In the genomic region with DNA sequence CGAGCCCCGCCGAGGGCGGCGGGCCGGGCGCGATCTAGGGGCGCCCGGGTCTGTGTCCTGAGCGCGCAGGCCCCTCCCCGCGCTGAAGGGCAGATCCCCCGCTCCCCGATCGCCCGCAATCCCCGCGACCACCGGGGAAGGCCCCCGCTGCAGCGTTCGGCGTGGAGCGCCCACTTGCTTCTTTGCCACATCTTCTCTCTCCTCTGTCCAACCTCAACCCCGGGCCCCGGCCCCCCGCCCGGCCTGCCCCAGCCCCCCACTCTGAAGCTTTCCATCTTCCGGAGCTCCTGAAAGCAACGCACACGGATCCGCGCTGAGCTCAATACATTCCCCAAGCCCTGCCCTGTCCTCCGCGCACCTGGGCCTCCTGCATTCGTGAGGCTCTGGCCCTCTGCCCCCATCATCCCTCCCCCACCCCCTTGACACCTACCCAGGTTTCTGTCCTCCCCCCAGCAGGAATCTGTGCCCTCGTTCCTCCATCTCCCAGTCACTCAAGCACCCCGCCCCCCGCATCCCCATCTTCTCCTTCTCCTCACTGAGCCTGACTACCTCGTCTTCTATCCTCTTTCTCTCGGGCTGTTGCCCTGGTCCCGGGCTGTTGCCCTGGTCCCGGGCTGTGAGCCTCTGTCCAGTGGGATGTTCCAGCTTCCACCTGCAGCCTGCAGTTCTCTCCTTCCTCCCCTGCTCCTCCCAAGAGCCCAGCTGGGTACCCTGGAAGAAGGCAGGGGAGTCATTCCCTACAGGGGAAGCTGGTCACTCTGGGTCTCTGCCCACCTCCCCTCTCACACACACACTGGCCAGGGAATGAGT, we compare ENCODE assay signal across 10 cellular contexts. TPM values are rescaled to one million over a fixed set of nuclear protein-coding genes. Genes with fewer than 3 reads are reported as not detected.
A peak's percentile ranks its signal among the peaks of the same experiment; 100 is the strongest.
DNase-seq lines count a peak whose midpoint lies in the region; ATAC-seq and TF ChIP-seq lines count a peak whose summit lies in the region.
"Had no signal": no experiment of that assay in that cellular context is flagged by ENCODE, and none has a peak within 500 bp of the region (broad histone marks: within the 10 kb centered on the region; RNA-seq: fewer than 3 reads in every experiment).

No MANE protein-coding gene starts in this region.

- H3K9me3 Mint-ChIP-seq in activated CD8-positive, alpha-beta T cell treated with anti-CD3 and anti-CD28 coated beads for 36 hours, result no peaks in the 10 kb centered on the region
- H3K9me3 Mint-ChIP-seq in stimulated activated memory B cell treated with anti-CD40 and anti-IgM and Interleukin-4, amounts not matched to agents 10 μg/mL and 1 μg/mL and 100 μg/mL, for 72 hours, result no peaks in the 10 kb centered on the region

- DNase-seq in NCI-H345 (lab: John Stamatoyannopoulos, UW) (peak; percentile 11), NCI-H345 treated with DMSO at 0.1 percent for 48 hours (lab: John Stamatoyannopoulos, UW; ENCODE audit: unreplicated experiment) (no peak), Kasumi-1 (lab: John Stamatoyannopoulos, UW) (no peak), cerebellar cortex (ENCODE audit: low spot score) (no peak)
- DNase-seq in activated CD8-positive, alpha-beta T cell treated with anti-CD3 and anti-CD28 coated beads for 36 hours, result no peak

- H3K27ac Mint-ChIP-seq in activated CD8-positive, alpha-beta T cell treated with anti-CD3 and anti-CD28 coated beads for 36 hours, result peak overlapping the region; percentile 25
- no peak overlapping the region for H3K27ac Mint-ChIP-seq in stimulated activated memory B cell treated with anti-CD40 and anti-IgM and Interleukin-4, amounts not matched to agents 10 μg/mL and 1 μg/mL and 100 μg/mL, for 72 hours

- H3K4me1 Mint-ChIP-seq in activated CD8-positive, alpha-beta T cell treated with anti-CD3 and anti-CD28 coated beads for 36 hours (ENCODE audit: low read depth), result peaks cover 17% of the 10 kb centered on the region
- H3K4me1 Mint-ChIP-seq in stimulated activated memory B cell treated with anti-CD40 and anti-IgM and Interleukin-4, amounts not matched to agents 10 μg/mL and 1 μg/mL and 100 μg/mL, for 72 hours, result peaks cover 24% of the 10 kb centered on the region

- CTCF ChIA-PET in activated CD8-positive, alpha-beta T cell treated with anti-CD3 and anti-CD28 coated beads for 36 hours (lab: Charles Lee), result interaction anchor here (0.7 to 2.1 kb wide), 4 partner anchors 21 to 68 kb away, joined by 3 to 12 read pairs (median 4); no protein-coding TSS in a partner anchor

- no peak for TF ChIP-seq CTCF in activated CD8-positive, alpha-beta T cell treated with anti-CD3 and anti-CD28 coated beads for 36 hours (IDR thresholded peaks at IDR 0.05)

- H3K36me3 Mint-ChIP-seq in activated CD8-positive, alpha-beta T cell treated with anti-CD3 and anti-CD28 coated beads for 36 hours (ENCODE audit: low read depth), result no peaks in the 10 kb centered on the region
- no peaks in the 10 kb centered on the region for H3K36me3 Mint-ChIP-seq in stimulated activated memory B cell treated with anti-CD40 and anti-IgM and Interleukin-4, amounts not matched to agents 10 μg/mL and 1 μg/mL and 100 μg/mL, for 72 hours

- peak overlapping the region; percentile 51 for H3K4me3 ChIP-seq in iPS-11a (ENCODE audit: low read depth, low read length)

- intact Hi-C loops in activated CD8-positive, alpha-beta T cell treated with anti-CD3 and anti-CD28 coated beads for 36 hours (cut with micrococcal nuclease), result no loop called here

- H3K27me3 Mint-ChIP-seq in activated CD8-positive, alpha-beta T cell treated with anti-CD3 and anti-CD28 coated beads for 36 hours, result peaks cover 17% of the 10 kb centered on the region
- H3K27me3 Mint-ChIP-seq in stimulated activated memory B cell treated with anti-CD40 and anti-IgM and Interleukin-4, amounts not matched to agents 10 μg/mL and 1 μg/mL and 100 μg/mL, for 72 hours, result peaks cover 58% of the 10 kb centered on the region

- H3K4me3 Mint-ChIP-seq in activated CD8-positive, alpha-beta T cell treated with anti-CD3 and anti-CD28 coated beads for 36 hours, result peak overlapping the region; percentile 61
- peak overlapping the region; percentile 79 for H3K4me3 Mint-ChIP-seq in stimulated activated memory B cell treated with anti-CD40 and anti-IgM and Interleukin-4, amounts not matched to agents 10 μg/mL and 1 μg/mL and 100 μg/mL, for 72 hours

- POLR2A ChIA-PET in activated CD8-positive, alpha-beta T cell treated with anti-CD3 and anti-CD28 coated beads for 36 hours (lab: Charles Lee), result no interaction called here

- ATAC-seq in activated CD8-positive, alpha-beta T cell treated with anti-CD3 and anti-CD28 coated beads for 36 hours, result no peak
- ATAC-seq in stimulated activated memory B cell treated with anti-CD40 and anti-IgM and Interleukin-4, amounts not matched to agents 10 μg/mL and 1 μg/mL and 100 μg/mL, for 72 hours, result no peak
- no peak for ATAC-seq in GM21360 (IDR thresholded peaks at IDR 0.05; ENCODE audit: unreplicated experiment)

RNA-seq across cellular contexts. Expression of a gene that starts 7.8 kb away (rescaled TPM):
- 1 to 10 TPM; 2.1 to 2.3 TPM for total RNA-seq in activated CD8-positive, alpha-beta T cell treated with anti-CD3 and anti-CD28 coated beads for 36 hours

RNA-seq across cellular contexts. Expression of a gene that starts 24.2 kb away (rescaled TPM):
- not detected for total RNA-seq in activated CD8-positive, alpha-beta T cell treated with anti-CD3 and anti-CD28 coated beads for 36 hours
- total RNA-seq: activated CD8-positive, alpha-beta memory T cell treated with anti-CD3 and anti-CD28 coated beads for 36 hours; pulmonary artery endothelial cell had no signal

RNA-seq across cellular contexts. Expression of a gene that starts 54.7 kb away (rescaled TPM):
- total RNA-seq in activated CD8-positive, alpha-beta T cell treated with anti-CD3 and anti-CD28 coated beads for 36 hours, result 100 to 1,000 TPM; 112 to 113 TPM

RNA-seq across cellular contexts. Expression of a gene that starts 56.3 kb away (rescaled TPM):
- 10 to 100 TPM; 32.4 to 34.2 TPM for total RNA-seq in activated CD8-positive, alpha-beta T cell treated with anti-CD3 and anti-CD28 coated beads for 36 hours
